Comparison of ENCODE assay signal across 16 cellular contexts in genomic region chr17:79990704-79991103, GRCh38. TPM values are rescaled to one million over a fixed set of nuclear protein-coding genes. Genes with fewer than 3 reads are reported as not detected.
A peak's percentile ranks its signal among the peaks of the same experiment; 100 is the strongest.
DNase-seq lines count a peak whose midpoint lies in the region; ATAC-seq and TF ChIP-seq lines count a peak whose summit lies in the region.
"Had no signal": no experiment of that assay in that cellular context is flagged by ENCODE, and none has a peak within 500 bp of the region (broad histone marks: within the 10 kb centered on the region; RNA-seq: fewer than 3 reads in every experiment).

No MANE protein-coding gene starts in this region.

- 91% methylated on average over 17 of the region's 17 CpGs for WGBS in hepatocyte (ENCODE audit: low lambda C conversion rate, missing lambda C conversion rate)

- H3K4me1 Mint-ChIP-seq in activated T-cell treated with anti-CD3 and anti-CD28 coated beads, Interleukin-2, amount 50 U/mL, for 72 hours (ENCODE audit: low read depth): peaks cover 41% of the 10 kb centered on the region
- peaks cover 64% of the 10 kb centered on the region for H3K4me1 Mint-ChIP-seq in osteocyte (ENCODE audit: unreplicated experiment)

- peak overlapping the region; percentile 63 for H3K27ac ChIP-seq in hepatocyte
- H3K27ac ChIP-seq: foreskin keratinocyte had no signal

- H3K4me1 ChIP-seq in NT2/D1 (ENCODE audit: insufficient read depth, insufficient read length) (peaks cover 45% of the 10 kb centered on the region), hepatocyte (ENCODE audit: insufficient read depth) (peaks cover 85% of the 10 kb centered on the region)

- no peaks in the 10 kb centered on the region for H3K9me3 Mint-ChIP-seq in activated T-cell treated with anti-CD3 and anti-CD28 coated beads, Interleukin-2, amount 50 U/mL, for 72 hours
- no peaks in the 10 kb centered on the region for H3K9me3 Mint-ChIP-seq in osteocyte (ENCODE audit: unreplicated experiment)
- H3K9me3 Mint-ChIP-seq: activated B cell treated with CpG ODN at 0.5 μM for 24 hours had no signal

- TF ChIP-seq CTCF in hepatocyte (IDR thresholded peaks at IDR 0.05; ENCODE audit: poor library complexity) (no peak), osteocyte (IDR thresholded peaks at IDR 0.05) (no peak)

- H3K79me2 ChIP-seq in hepatocyte: peaks cover 44% of the 10 kb centered on the region

- no peak overlapping the region for H3K4me3 ChIP-seq in NT2/D1 (ENCODE audit: insufficient read length, low read depth)
- H3K4me3 ChIP-seq in hepatocyte: no peak overlapping the region
- H3K4me3 ChIP-seq: HAP-1, skin epidermis had no signal

- no peaks in the 10 kb centered on the region for H3K9me2 ChIP-seq in hepatocyte (replicated peaks; ENCODE audit: insufficient read depth)

- no peak for DNase-seq in activated T-cell treated with anti-CD3 and anti-CD28 coated beads, Interleukin-2, amount 50 U/mL, for 72 hours
- DNase-seq in activated T-cell treated with anti-CD3 and anti-CD28 coated beads, Interleukin-2, amount 50 U/mL, for 48 hours: no peak
- DNase-seq in NT2/D1 (ENCODE audit: low read depth, low spot score) (no peak), hepatocyte (ENCODE audit: low spot score) (no peak), posterior vena cava (ENCODE audit: low spot score) (peak; percentile 77), DMS79 (lab: John Stamatoyannopoulos, UW) (no peak), glomerular visceral epithelial cell (ENCODE audit: extremely low spot score) (no peak), osteocyte (ENCODE audit: extremely low spot score, unreplicated experiment) (no peak)
- DNase-seq: activated B cell treated with CpG ODN at 0.5 μM for 24 hours; activated CD8-positive, alpha-beta memory T cell treated with anti-CD3 and anti-CD28 coated beads, Interleukin-2, amount 50 U/mL, for 4 hours; foreskin keratinocyte; mammary epithelial cell; NCI-H2029; NCI-H524 had no signal

- intact Hi-C loops in posterior vena cava (cut with DNase I): loop anchor here in 1 of 2 donors (5.0 to 10.0 kb wide), 2 partner anchors 198 to 246 kb away; no protein-coding TSS in a partner anchor

- peak overlapping the region; percentile 70 to 90 for H3K4me3 Mint-ChIP-seq in activated T-cell treated with anti-CD3 and anti-CD28 coated beads, Interleukin-2, amount 50 U/mL, for 72 hours
- H3K4me3 Mint-ChIP-seq in osteocyte (ENCODE audit: unreplicated experiment): no peak overlapping the region

- H3K36me3 ChIP-seq in NT2/D1 (ENCODE audit: insufficient read depth, insufficient read length, low read length) (peaks cover 10% of the 10 kb centered on the region), hepatocyte (replicated peaks; ENCODE audit: insufficient read depth, low read depth) (no peaks in the 10 kb centered on the region)
- H3K36me3 ChIP-seq: HAP-1 had no signal

- H2AFZ ChIP-seq in hepatocyte: no peak overlapping the region

- peak overlapping the region; percentile 73 for H3K9ac ChIP-seq in NT2/D1 (ENCODE audit: insufficient read length, low read depth)

- H4K20me1 ChIP-seq in hepatocyte (ENCODE audit: insufficient read depth, poor library complexity, severe bottlenecking): no peaks in the 10 kb centered on the region

- peak overlapping the region; percentile 93 for H3K4me2 ChIP-seq in hepatocyte

- H3K9me3 ChIP-seq in NT2/D1 (ENCODE audit: insufficient read depth, low read length) (no peaks in the 10 kb centered on the region), hepatocyte (ENCODE audit: low read depth) (no peaks in the 10 kb centered on the region)
- H3K9me3 ChIP-seq: HAP-1 had no signal

- H3K36me3 Mint-ChIP-seq in activated T-cell treated with anti-CD3 and anti-CD28 coated beads, Interleukin-2, amount 50 U/mL, for 72 hours (ENCODE audit: insufficient read depth in 2 of 2): peaks cover 3 to 8% of the 10 kb centered on the region in 2 donors
- H3K36me3 Mint-ChIP-seq in osteocyte (ENCODE audit: unreplicated experiment): no peaks in the 10 kb centered on the region

- ATAC-seq in activated T-cell treated with anti-CD3 and anti-CD28 coated beads, Interleukin-2, amount 50 U/mL, for 72 hours (replicated peaks in 1 of 2): no peak

- H3K27me3 Mint-ChIP-seq in activated T-cell treated with anti-CD3 and anti-CD28 coated beads, Interleukin-2, amount 50 U/mL, for 72 hours (ENCODE audit: low read depth): no peaks in the 10 kb centered on the region
- H3K27me3 Mint-ChIP-seq in osteocyte (ENCODE audit: unreplicated experiment): no peaks in the 10 kb centered on the region

- H3K27me3 ChIP-seq in NT2/D1 (ENCODE audit: insufficient read depth, insufficient read length): no peaks in the 10 kb centered on the region
- no peaks in the 10 kb centered on the region for H3K27me3 ChIP-seq in hepatocyte
- H3K27me3 ChIP-seq: foreskin keratinocyte had no signal

- H3K27ac Mint-ChIP-seq in activated T-cell treated with anti-CD3 and anti-CD28 coated beads, Interleukin-2, amount 50 U/mL, for 72 hours: no peak overlapping the region
- H3K27ac Mint-ChIP-seq in osteocyte (ENCODE audit: unreplicated experiment): no peak overlapping the region
- H3K27ac Mint-ChIP-seq: activated B cell treated with CpG ODN at 0.5 μM for 24 hours had no signal

RNA-seq across cellular contexts. Expression of gene TBC1D16, which starts 45.0 kb away (rescaled TPM):
- total RNA-seq in activated T-cell treated with anti-CD3 and anti-CD28 coated beads, Interleukin-2, amount 50 U/mL, for 72 hours: 10 to 100 TPM; 15.8 to 32.8 TPM
- total RNA-seq in hepatocyte (28.8 and 38.1 TPM in 2 replicates), posterior vena cava (10 to 100 TPM; 38.9 to 57.9 TPM), osteocyte (45.2 and 45.9 TPM in 2 replicates)
- 19.5 and 24.5 TPM in 2 replicates for polyA plus RNA-seq in hepatocyte

RNA-seq across cellular contexts. Expression of gene CCDC40, which starts 45.7 kb away (rescaled TPM):
- total RNA-seq in activated T-cell treated with anti-CD3 and anti-CD28 coated beads, Interleukin-2, amount 50 U/mL, for 72 hours: 1 to 10 TPM in 1 of 2 donors, under 1 TPM in 1; 0.53 to 1.3 TPM
- total RNA-seq in hepatocyte: 2.2 and 3.0 TPM in 2 replicates
- polyA plus RNA-seq in hepatocyte: 4.7 and 7.6 TPM in 2 replicates
- total RNA-seq in posterior vena cava: 10 to 100 TPM in 1 of 2 donors, 1 to 10 TPM in 1; 6.2 to 10.4 TPM
- total RNA-seq in osteocyte: 9.5 and 10.5 TPM in 2 replicates
